1 cellular context compared by ENCODE assay signal in the genomic region with DNA sequence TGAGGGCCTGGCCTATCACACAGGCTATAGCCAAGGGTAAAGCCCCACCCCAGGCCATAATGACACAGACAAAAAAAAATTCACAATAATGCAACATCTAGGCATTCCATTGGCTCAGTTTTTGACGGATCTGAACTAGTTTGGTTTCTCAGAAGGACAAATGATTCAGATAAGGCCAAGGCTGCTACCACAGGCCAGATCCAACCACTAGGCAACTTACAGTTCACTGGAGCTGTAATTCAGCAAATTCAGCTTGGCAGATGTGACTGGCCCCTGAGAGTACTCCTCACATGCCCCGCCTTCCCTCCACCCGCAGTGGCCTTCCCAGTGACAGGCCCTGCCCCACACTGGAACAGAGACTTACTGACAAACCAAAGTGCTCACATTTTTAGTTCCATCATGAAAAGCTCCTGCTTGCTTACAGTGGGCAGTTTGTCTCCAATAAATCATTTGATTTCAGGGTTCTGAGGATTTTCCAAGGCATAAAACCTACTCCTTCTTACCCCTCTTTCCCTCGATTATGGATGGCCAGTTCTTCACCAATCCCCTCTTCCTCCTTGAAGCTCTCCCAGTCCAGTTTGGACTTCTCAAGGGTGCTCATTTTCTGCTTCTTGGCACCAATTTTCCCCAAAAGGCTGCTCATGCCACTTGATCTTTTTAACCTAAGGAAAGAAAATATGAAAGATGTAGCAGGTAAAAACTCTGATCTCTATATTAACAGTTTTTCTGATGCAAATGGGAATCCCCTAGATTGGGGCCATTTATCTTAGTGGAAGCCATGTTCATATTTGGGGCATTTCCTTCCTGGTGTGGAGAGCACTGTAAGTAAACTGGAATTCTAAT.
TF ChIP-seq lines count a peak whose summit lies in the region.

No MANE protein-coding gene starts in this region.

TF ChIP-seq in K562, 482 proteins besides CTCF, POLR2A, EP300 and RAD21 (continues in another document):
- no peak for TF ChIP-seq DNMT1 (IDR thresholded peaks at IDR 0.05)
- no peak for TF ChIP-seq PTBP1 (IDR thresholded peaks at IDR 0.05; ENCODE audit: low read depth, low read length)
- TF ChIP-seq TSC22D4 (tag; IDR thresholded peaks at IDR 0.05), result no peak
- no peak for TF ChIP-seq ZNF24 (IDR thresholded peaks at IDR 0.05)
- peak; percentile 76 for TF ChIP-seq ZNF175 (CRISPR knock-in tag; IDR thresholded peaks at IDR 0.05; ENCODE audit: low read depth)
- TF ChIP-seq GABPB2 (CRISPR knock-in tag; conservative IDR thresholded peaks at IDR 0.05), result no peak
- no peak for TF ChIP-seq KAT8 (IDR thresholded peaks at IDR 0.05; ENCODE audit: low read depth)
- peak; percentile 28 for TF ChIP-seq MAFG (tag; conservative IDR thresholded peaks at IDR 0.05)
- no peak for TF ChIP-seq MYNN (IDR thresholded peaks at IDR 0.05)
- TF ChIP-seq MYNN (CRISPR knock-in tag; IDR thresholded peaks at IDR 0.05), result no peak
- TF ChIP-seq ZNF668 (CRISPR knock-in tag; IDR thresholded peaks at IDR 0.05), result no peak
- TF ChIP-seq MYC (IDR thresholded peaks at IDR 0.05; ENCODE audit: low read depth, low read length), result no peak
- TF ChIP-seq MYC (CRISPR knock-in tag; IDR thresholded peaks at IDR 0.05; ENCODE audit: borderline replicate concordance, low read depth), result no peak
- TF ChIP-seq HMBOX1 (IDR thresholded peaks at IDR 0.05), result 0 out of 2 replicates have a peak, but pooled peaks have one; percentile 28
- TF ChIP-seq POLR2G (IDR thresholded peaks at IDR 0.05; ENCODE audit: low read depth, low read length), result no peak
- no peak for TF ChIP-seq RBM17 (IDR thresholded peaks at IDR 0.05; ENCODE audit: borderline replicate concordance, low read depth, low read length)
- no peak for TF ChIP-seq ZFP30 (CRISPR knock-in tag; IDR thresholded peaks at IDR 0.05; ENCODE audit: borderline replicate concordance)
- no peak for TF ChIP-seq TEAD4 (IDR thresholded peaks at IDR 0.05; ENCODE audit: low read length)
- TF ChIP-seq TEAD4 (CRISPR knock-in tag; IDR thresholded peaks at IDR 0.05; ENCODE audit: borderline replicate concordance), result no peak
- peak; percentile 16 for TF ChIP-seq MEIS2 (IDR thresholded peaks at IDR 0.05; ENCODE audit: partially characterized antibody)
- TF ChIP-seq, protein P1, sequence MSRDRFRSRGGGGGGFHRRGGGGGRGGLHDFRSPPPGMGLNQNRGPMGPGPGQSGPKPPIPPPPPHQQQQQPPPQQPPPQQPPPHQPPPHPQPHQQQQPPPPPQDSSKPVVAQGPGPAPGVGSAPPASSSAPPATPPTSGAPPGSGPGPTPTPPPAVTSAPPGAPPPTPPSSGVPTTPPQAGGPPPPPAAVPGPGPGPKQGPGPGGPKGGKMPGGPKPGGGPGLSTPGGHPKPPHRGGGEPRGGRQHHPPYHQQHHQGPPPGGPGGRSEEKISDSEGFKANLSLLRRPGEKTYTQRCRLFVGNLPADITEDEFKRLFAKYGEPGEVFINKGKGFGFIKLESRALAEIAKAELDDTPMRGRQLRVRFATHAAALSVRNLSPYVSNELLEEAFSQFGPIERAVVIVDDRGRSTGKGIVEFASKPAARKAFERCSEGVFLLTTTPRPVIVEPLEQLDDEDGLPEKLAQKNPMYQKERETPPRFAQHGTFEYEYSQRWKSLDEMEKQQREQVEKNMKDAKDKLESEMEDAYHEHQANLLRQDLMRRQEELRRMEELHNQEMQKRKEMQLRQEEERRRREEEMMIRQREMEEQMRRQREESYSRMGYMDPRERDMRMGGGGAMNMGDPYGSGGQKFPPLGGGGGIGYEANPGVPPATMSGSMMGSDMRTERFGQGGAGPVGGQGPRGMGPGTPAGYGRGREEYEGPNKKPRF (IDR thresholded peaks at IDR 0.05; ENCODE audit: low read depth, low read length), result no peak
- TF ChIP-seq MEF2A (IDR thresholded peaks at IDR 0.05; ENCODE audit: control insufficient read depth, low read depth, low read length), result no peak
- no peak for TF ChIP-seq L3MBTL2 (IDR thresholded peaks at IDR 0.05)
- TF ChIP-seq DMBX1 (CRISPR knock-in tag; IDR thresholded peaks at IDR 0.05; ENCODE audit: borderline replicate concordance), result no peak
- no peak for TF ChIP-seq CC2D1A (IDR thresholded peaks at IDR 0.05)
- TF ChIP-seq ZBTB17 (CRISPR knock-in tag; IDR thresholded peaks at IDR 0.05), result no peak
- no peak for TF ChIP-seq ZNF77 (CRISPR knock-in tag; IDR thresholded peaks at IDR 0.05)
- no peak for TF ChIP-seq MCM3 (IDR thresholded peaks at IDR 0.05)
- TF ChIP-seq ZNF398 (CRISPR knock-in tag; IDR thresholded peaks at IDR 0.05), result no peak
- no peak for TF ChIP-seq ASH1L (IDR thresholded peaks at IDR 0.05; ENCODE audit: borderline replicate concordance, low read depth, partially characterized antibody)
- TF ChIP-seq PRPF4 (IDR thresholded peaks at IDR 0.05; ENCODE audit: insufficient read depth, low read depth, low read length, poor library complexity, severe bottlenecking), result no peak
- TF ChIP-seq PBX2 (CRISPR knock-in tag; IDR thresholded peaks at IDR 0.05; ENCODE audit: low read depth), result no peak
- TF ChIP-seq PBX2 (tag; conservative IDR thresholded peaks at IDR 0.05; ENCODE audit: low read depth), result 0 out of 2 replicates have a peak, but pooled peaks have one; percentile 40
- TF ChIP-seq, protein P2, sequence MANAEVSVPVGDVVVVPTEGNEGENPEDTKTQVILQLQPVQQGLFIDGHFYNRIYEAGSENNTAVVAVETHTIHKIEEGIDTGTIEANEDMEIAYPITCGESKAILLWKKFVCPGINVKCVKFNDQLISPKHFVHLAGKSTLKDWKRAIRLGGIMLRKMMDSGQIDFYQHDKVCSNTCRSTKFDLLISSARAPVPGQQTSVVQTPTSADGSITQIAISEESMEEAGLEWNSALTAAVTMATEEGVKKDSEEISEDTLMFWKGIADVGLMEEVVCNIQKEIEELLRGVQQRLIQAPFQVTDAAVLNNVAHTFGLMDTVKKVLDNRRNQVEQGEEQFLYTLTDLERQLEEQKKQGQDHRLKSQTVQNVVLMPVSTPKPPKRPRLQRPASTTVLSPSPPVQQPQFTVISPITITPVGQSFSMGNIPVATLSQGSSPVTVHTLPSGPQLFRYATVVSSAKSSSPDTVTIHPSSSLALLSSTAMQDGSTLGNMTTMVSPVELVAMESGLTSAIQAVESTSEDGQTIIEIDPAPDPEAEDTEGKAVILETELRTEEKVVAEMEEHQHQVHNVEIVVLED (CRISPR knock-in tag; IDR thresholded peaks at IDR 0.05), result no peak
- TF ChIP-seq, protein P3, sequence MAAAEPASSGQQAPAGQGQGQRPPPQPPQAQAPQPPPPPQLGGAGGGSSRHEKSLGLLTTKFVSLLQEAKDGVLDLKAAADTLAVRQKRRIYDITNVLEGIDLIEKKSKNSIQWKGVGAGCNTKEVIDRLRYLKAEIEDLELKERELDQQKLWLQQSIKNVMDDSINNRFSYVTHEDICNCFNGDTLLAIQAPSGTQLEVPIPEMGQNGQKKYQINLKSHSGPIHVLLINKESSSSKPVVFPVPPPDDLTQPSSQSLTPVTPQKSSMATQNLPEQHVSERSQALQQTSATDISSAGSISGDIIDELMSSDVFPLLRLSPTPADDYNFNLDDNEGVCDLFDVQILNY (CRISPR knock-in tag; IDR thresholded peaks at IDR 0.05), result no peak
- no peak for TF ChIP-seq MBD2 (IDR thresholded peaks at IDR 0.05; ENCODE audit: borderline replicate concordance, low read depth)
- no peak for TF ChIP-seq NCOA4 (IDR thresholded peaks at IDR 0.05; ENCODE audit: partially characterized antibody)
- TF ChIP-seq FOS (IDR thresholded peaks at IDR 0.05; ENCODE audit: extremely low read depth, insufficient read length), result no peak
- TF ChIP-seq TRIM28 (IDR thresholded peaks at IDR 0.05), result no peak
- no peak for TF ChIP-seq SP1 (CRISPR knock-in tag; IDR thresholded peaks at IDR 0.05)
- no peak for TF ChIP-seq FOXJ2 (tag; IDR thresholded peaks at IDR 0.05)
- TF ChIP-seq IRF9 (tag; IDR thresholded peaks at IDR 0.05), result no peak
- TF ChIP-seq DIDO1 (tag; IDR thresholded peaks at IDR 0.05; ENCODE audit: low read depth), result no peak
- TF ChIP-seq, protein P4, sequence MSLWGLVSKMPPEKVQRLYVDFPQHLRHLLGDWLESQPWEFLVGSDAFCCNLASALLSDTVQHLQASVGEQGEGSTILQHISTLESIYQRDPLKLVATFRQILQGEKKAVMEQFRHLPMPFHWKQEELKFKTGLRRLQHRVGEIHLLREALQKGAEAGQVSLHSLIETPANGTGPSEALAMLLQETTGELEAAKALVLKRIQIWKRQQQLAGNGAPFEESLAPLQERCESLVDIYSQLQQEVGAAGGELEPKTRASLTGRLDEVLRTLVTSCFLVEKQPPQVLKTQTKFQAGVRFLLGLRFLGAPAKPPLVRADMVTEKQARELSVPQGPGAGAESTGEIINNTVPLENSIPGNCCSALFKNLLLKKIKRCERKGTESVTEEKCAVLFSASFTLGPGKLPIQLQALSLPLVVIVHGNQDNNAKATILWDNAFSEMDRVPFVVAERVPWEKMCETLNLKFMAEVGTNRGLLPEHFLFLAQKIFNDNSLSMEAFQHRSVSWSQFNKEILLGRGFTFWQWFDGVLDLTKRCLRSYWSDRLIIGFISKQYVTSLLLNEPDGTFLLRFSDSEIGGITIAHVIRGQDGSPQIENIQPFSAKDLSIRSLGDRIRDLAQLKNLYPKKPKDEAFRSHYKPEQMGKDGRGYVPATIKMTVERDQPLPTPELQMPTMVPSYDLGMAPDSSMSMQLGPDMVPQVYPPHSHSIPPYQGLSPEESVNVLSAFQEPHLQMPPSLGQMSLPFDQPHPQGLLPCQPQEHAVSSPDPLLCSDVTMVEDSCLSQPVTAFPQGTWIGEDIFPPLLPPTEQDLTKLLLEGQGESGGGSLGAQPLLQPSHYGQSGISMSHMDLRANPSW (CRISPR knock-in tag; IDR thresholded peaks at IDR 0.05), result no peak
- no peak for TF ChIP-seq MEF2D (tag; conservative IDR thresholded peaks at IDR 0.05; ENCODE audit: low read depth)
- TF ChIP-seq, protein P5, sequence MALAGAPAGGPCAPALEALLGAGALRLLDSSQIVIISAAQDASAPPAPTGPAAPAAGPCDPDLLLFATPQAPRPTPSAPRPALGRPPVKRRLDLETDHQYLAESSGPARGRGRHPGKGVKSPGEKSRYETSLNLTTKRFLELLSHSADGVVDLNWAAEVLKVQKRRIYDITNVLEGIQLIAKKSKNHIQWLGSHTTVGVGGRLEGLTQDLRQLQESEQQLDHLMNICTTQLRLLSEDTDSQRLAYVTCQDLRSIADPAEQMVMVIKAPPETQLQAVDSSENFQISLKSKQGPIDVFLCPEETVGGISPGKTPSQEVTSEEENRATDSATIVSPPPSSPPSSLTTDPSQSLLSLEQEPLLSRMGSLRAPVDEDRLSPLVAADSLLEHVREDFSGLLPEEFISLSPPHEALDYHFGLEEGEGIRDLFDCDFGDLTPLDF (CRISPR knock-in tag; IDR thresholded peaks at IDR 0.05), result no peak
- TF ChIP-seq GABPA (tag; conservative IDR thresholded peaks at IDR 0.05; ENCODE audit: low read depth), result peak; percentile 56
- TF ChIP-seq ZKSCAN3 (CRISPR knock-in tag; IDR thresholded peaks at IDR 0.05), result no peak
- no peak for TF ChIP-seq BMI1 (IDR thresholded peaks at IDR 0.05; ENCODE audit: low read length)
- no peak for TF ChIP-seq ZNF79 (CRISPR knock-in tag; IDR thresholded peaks at IDR 0.05; ENCODE audit: low read depth)
- TF ChIP-seq SREBF2 (CRISPR knock-in tag; IDR thresholded peaks at IDR 0.05), result no peak
- no peak for TF ChIP-seq HDAC1 (IDR thresholded peaks at IDR 0.05)
- TF ChIP-seq HES1 (IDR thresholded peaks at IDR 0.05; ENCODE audit: low read depth), result no peak
